ENCODE assay signal across 1 cellular context in genomic region chr10:72048450-72049124, GRCh38.
TF ChIP-seq lines count a peak whose summit lies in the region.

No MANE protein-coding gene starts in this region.

TF ChIP-seq in GM12878, 131 proteins besides CTCF, POLR2A, EP300 and RAD21 (continued from another document):
- TF ChIP-seq ZBTB40 (IDR thresholded peaks at IDR 0.05; ENCODE audit: borderline replicate concordance) (no peak), SREBF2 (IDR thresholded peaks at IDR 0.05; ENCODE audit: low read length) (no peak), CEBPB (IDR thresholded peaks at IDR 0.05; ENCODE audit: borderline replicate concordance in 1 of 2, low read depth in 2 of 2, low read length in 2 of 2) (no peak), RELB (IDR thresholded peaks at IDR 0.05; ENCODE audit: low read depth) (peak; percentile 21; the same call in 1 of the 2 replicates), ZNF622 (IDR thresholded peaks at IDR 0.05) (no peak), MEF2B (IDR thresholded peaks at IDR 0.05; ENCODE audit: partially characterized antibody, poor library complexity, severe bottlenecking) (no peak), CEBPZ (IDR thresholded peaks at IDR 0.05; ENCODE audit: low read depth, low read length) (no peak), SKIL (IDR thresholded peaks at IDR 0.05; ENCODE audit: low read depth, poor library complexity, severe bottlenecking) (peak; percentile 48), ZNF687 (IDR thresholded peaks at IDR 0.05) (no peak), BRCA1 (IDR thresholded peaks at IDR 0.05; ENCODE audit: low read depth, low read length) (no peak), BMI1 (IDR thresholded peaks at IDR 0.05; ENCODE audit: borderline replicate concordance) (no peak), SUZ12 (IDR thresholded peaks at IDR 0.05; ENCODE audit: unreplicated experiment) (no peak)
TF ChIP-seq in GM12878: peak in this region for 18.
